ENCODE assay signal across 9 cellular contexts in the genomic region with DNA sequence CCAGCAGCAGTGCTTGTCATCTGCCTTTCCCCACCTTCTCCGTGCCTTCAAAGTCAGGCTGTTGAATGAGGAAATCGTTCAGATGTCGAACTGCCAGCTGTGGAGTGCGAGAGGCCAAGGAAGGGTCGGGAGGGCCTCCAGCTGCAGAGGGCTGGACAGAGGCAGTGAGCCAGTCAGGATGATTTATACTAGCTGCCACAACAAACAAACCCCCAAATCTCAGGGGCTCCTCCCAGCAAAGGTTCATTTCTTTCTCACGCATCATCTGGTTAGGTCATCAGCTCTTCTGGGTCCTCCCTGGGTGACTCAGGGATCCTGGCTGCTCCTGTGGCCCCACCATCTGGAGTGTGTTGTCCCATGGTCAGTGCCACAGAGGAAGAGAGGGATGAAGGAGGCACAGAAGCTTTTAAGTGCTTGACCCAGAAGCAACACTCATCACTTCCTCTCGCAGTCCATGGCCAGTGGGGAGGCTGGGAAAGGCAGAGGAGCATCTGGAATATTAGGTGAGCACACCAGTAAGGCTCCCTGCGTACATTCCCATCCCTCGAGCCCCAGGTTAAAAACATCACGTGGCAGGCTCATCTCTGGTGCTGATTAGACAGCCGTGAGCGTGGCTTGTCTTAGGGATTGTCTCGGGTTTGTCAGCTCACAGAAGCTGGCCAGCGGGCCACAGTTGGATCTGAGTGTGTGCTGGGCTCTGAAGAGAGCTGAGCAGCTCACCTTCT.
DNase-seq lines count a peak whose midpoint lies in the region; ATAC-seq and TF ChIP-seq lines count a peak whose summit lies in the region.
"Had no signal": no experiment of that assay in that cellular context is flagged by ENCODE, and none has a peak within 500 bp of the region (broad histone marks: within the 10 kb centered on the region; RNA-seq: fewer than 3 reads in every experiment).

No MANE protein-coding gene starts in this region.

- peak; percentile 99 for DNase-seq in AG10803 (ENCODE audit: low read depth)
- DNase-seq in PC-3: peak; percentile 57
- DNase-seq in neural crest cell (ENCODE audit: low read depth, low spot score): no peak
- DNase-seq in NCI-H1092 treated with DMSO at 0.1 percent for 48 hours (lab: John Stamatoyannopoulos, UW): no peak
- no peak for DNase-seq in activated CD8-positive, alpha-beta memory T cell treated with anti-CD3 and anti-CD28 coated beads, Interleukin-2, amount 50 U/mL, for 4 hours
- DNase-seq: hypothalamus had no signal

- H4K20me1 ChIP-seq in PC-3 (ENCODE audit: low read length): no peaks in the 10 kb centered on the region

- 0 out of 2 replicates have a peak overlapping the region, but pooled peaks have one; percentile 16 for H3K4me2 ChIP-seq in PC-3 (ENCODE audit: low read length)

- POLR2A ChIA-PET in PC-3 (lab: Charles Lee; ENCODE audit: unreplicated experiment): no interaction called here

- no peaks in the 10 kb centered on the region for H3F3A ChIP-seq in PC-3 (ENCODE audit: low read length, unreplicated experiment)

- H3K4me3 ChIP-seq in AG10803 (ENCODE audit: low read length): peak overlapping the region; percentile 13; the same call in 1 of the 2 replicates
- no peak overlapping the region for H3K4me3 ChIP-seq in PC-3 (ENCODE audit: low read length)
- no peak overlapping the region for H3K4me3 ChIP-seq in esophagus (ENCODE audit: low read depth in 1 of 2, low read length in 2 of 2)

- H3K4me1 Mint-ChIP-seq in neural crest cell: peaks cover 33% of the 10 kb centered on the region

- H3K9me3 Mint-ChIP-seq in neural crest cell: no peaks in the 10 kb centered on the region

- H3K27me3 ChIP-seq in PC-3 (ENCODE audit: low read length) (no peaks in the 10 kb centered on the region), esophagus (ENCODE audit: control insufficient read depth in 1 of 2, insufficient read depth in 2 of 2, low read length in 2 of 2) (no peaks in the 10 kb centered on the region)

- H3K36me3 ChIP-seq in PC-3 (ENCODE audit: low read depth, low read length) (no peaks in the 10 kb centered on the region), esophagus (ENCODE audit: control insufficient read depth in 2 of 2, insufficient read depth in 2 of 2, low read length in 1 of 2) (peaks cover 0 to 2% of the 10 kb centered on the region in 2 donors)

- no TSS peak for BruUV-seq in PC-3 (replicated peaks; lab: Mats Ljungman, UMichigan)

- H3K9me3 ChIP-seq in PC-3 (ENCODE audit: low read length): no peaks in the 10 kb centered on the region
- H3K9me3 ChIP-seq in esophagus (ENCODE audit: control insufficient read depth in 2 of 2, insufficient read depth in 1 of 2, low read depth in 1 of 2, low read length in 1 of 2): no peaks in the 10 kb centered on the region

- ATAC-seq in PC-3: peak; percentile 64
- ATAC-seq in HG03571 (IDR thresholded peaks at IDR 0.05; ENCODE audit: unreplicated experiment): no peak
- no peak for ATAC-seq in GM21526 (IDR thresholded peaks at IDR 0.05; ENCODE audit: low FRiP score, unreplicated experiment)

- H3K4me1 ChIP-seq in PC-3 (ENCODE audit: insufficient read depth, low read length) (peaks cover 9% of the 10 kb centered on the region; the same call in 1 of the 2 replicates), esophagus (ENCODE audit: control insufficient read depth in 2 of 2, insufficient read depth in 2 of 2, low read length in 1 of 2) (peaks cover 3% of the 10 kb centered on the region in 2 donors)

- peaks cover 2% of the 10 kb centered on the region for H3K36me3 Mint-ChIP-seq in neural crest cell (ENCODE audit: low read depth)

- CTCF ChIA-PET in PC-3 (lab: Charles Lee): interaction anchor here (1.5 kb wide), 1 partner anchor 131 kb away, joined by 4 read pairs; no protein-coding TSS in a partner anchor

- no peaks in the 10 kb centered on the region for H3K79me2 ChIP-seq in PC-3 (ENCODE audit: low read length)

- no peak overlapping the region for H3K9ac ChIP-seq in PC-3 (ENCODE audit: low read length)

- peak overlapping the region; percentile 34; the same call in 1 of the 2 replicates for H3K27ac ChIP-seq in PC-3 (ENCODE audit: low read length)
- H3K27ac ChIP-seq in esophagus (ENCODE audit: low read depth in 2 of 2, low read length in 1 of 2): peak overlapping the region; percentile 53 to 63

- intact Hi-C loops in PC-3 (cut with micrococcal nuclease): no loop called here

- WGBS in esophagus, 2 donors: 63 to 66% methylated on average over 14 of the region's 14 CpGs

- H3K9me2 ChIP-seq in PC-3 (replicated peaks; ENCODE audit: low read length): no peaks in the 10 kb centered on the region

- H3K27me3 Mint-ChIP-seq in neural crest cell (ENCODE audit: low read depth): no peaks in the 10 kb centered on the region

- TF ChIP-seq CTCF in AG10803 (conservative IDR thresholded peaks at IDR 0.05; ENCODE audit: low read length): no peak
- no peak for TF ChIP-seq CTCF in PC-3 (conservative IDR thresholded peaks at IDR 0.05; ENCODE audit: low read depth, low read length)
- no peak for TF ChIP-seq CTCF in neural crest cell (conservative IDR thresholded peaks at IDR 0.05)

- H3K4me3 Mint-ChIP-seq in neural crest cell: no peak overlapping the region

- no peak overlapping the region for H2AFZ ChIP-seq in PC-3 (ENCODE audit: low read length)

- peak overlapping the region; percentile 86 for H3K27ac Mint-ChIP-seq in neural crest cell (ENCODE audit: unreplicated experiment)

Comparison
In these comparisons a context has a peak if more than half of its experiments do, and no peak if none do; other contexts are left out.
1. DNase-seq: peak in AG10803 (single experiment) and PC-3 (single experiment); none in neural crest cell (single experiment), NCI-H1092 treated with DMSO at 0.1 percent for 48 hours (single experiment) and activated CD8-positive, alpha-beta memory T cell treated with anti-CD3 and anti-CD28 coated beads, Interleukin-2, amount 50 U/mL, for 4 hours (single experiment).